In the genomic region with DNA sequence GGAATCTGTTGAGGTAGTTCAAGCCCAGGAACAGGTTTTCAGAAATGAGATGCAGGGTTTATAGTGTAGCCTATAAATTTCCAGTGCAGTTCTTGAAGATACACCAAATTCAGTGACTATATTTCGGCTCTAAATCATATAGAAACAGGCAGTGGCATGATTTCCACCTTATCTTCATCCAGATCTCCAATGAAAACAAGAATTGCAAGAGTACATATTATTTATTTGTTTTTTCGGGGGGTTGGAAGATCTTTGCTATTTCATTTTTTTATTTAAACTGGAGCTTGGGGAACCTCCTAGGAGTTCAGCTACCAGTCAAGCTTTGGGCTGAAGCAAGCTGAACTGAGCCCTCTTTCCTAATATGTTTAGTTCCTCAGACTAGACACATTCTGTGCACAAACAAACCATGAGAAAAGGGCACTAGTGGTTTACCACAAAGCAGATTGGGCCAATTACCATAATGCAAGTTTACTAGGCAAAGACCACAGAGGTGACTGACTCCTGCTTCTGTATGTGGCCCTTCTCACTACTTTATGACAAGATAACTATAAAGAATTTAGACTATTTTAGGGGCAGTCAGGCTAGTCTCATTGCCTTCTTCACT, we compare ENCODE assay signal across 13 cellular contexts.
DNase-seq lines count a peak whose midpoint lies in the region; ATAC-seq and TF ChIP-seq lines count a peak whose summit lies in the region.
"Had no signal": no experiment of that assay in that cellular context is flagged by ENCODE, and none has a peak within 500 bp of the region (broad histone marks: within the 10 kb centered on the region; RNA-seq: fewer than 3 reads in every experiment).

No MANE protein-coding gene starts in this region.

- H3K4me1 Mint-ChIP-seq in CD14-positive monocyte (peaks cover 80% of the 10 kb centered on the region), mesothelial cell of epicardium (peaks cover 40% of the 10 kb centered on the region)
- H3K4me1 Mint-ChIP-seq in activated CD8-positive, alpha-beta T cell treated with anti-CD3 and anti-CD28 coated beads, Interleukin-2, amount 10 ng/mL, durations not matched to agents 7 days and 5 days (ENCODE audit: low read depth), result peaks cover 3% of the 10 kb centered on the region
- H3K4me1 Mint-ChIP-seq: IgD-negative memory B cell had no signal

- no peaks in the 10 kb centered on the region for H3K9me3 ChIP-seq in vagina
- H3K9me3 ChIP-seq: thyroid gland had no signal

- H3K4me3 ChIP-seq in HFF-Myc (replicated peaks; ENCODE audit: low read depth, low read length), result no peak overlapping the region
- H3K4me3 ChIP-seq in vagina, result no peak overlapping the region
- H3K4me3 ChIP-seq: thyroid gland had no signal

- no peak for TF ChIP-seq POLR2A in vagina (IDR thresholded peaks at IDR 0.05)

- H3K9me3 Mint-ChIP-seq in CD14-positive monocyte (peaks cover 0 to 5% (median 0%) of the 10 kb centered on the region in 7 donors), mesothelial cell of epicardium (no peaks in the 10 kb centered on the region)
- H3K9me3 Mint-ChIP-seq in activated CD8-positive, alpha-beta T cell treated with anti-CD3 and anti-CD28 coated beads, Interleukin-2, amount 10 ng/mL, durations not matched to agents 7 days and 5 days (ENCODE audit: insufficient read depth), result no peaks in the 10 kb centered on the region
- H3K9me3 Mint-ChIP-seq: IgD-negative memory B cell had no signal

- POLR2A ChIA-PET in activated CD8-positive, alpha-beta T cell treated with anti-CD3 and anti-CD28 coated beads, Interleukin-2, amount 10 ng/mL, durations not matched to agents 7 days and 5 days (lab: Charles Lee), result no interaction called here

- H3K27me3 ChIP-seq in vagina, result no peaks in the 10 kb centered on the region
- H3K27me3 ChIP-seq: thyroid gland had no signal

- no peak for ATAC-seq in activated CD8-positive, alpha-beta T cell treated with anti-CD3 and anti-CD28 coated beads, Interleukin-2, amount 10 ng/mL, durations not matched to agents 7 days and 5 days

- no peak for TF ChIP-seq CTCF in CD14-positive monocyte (IDR thresholded peaks at IDR 0.05)
- TF ChIP-seq CTCF in HFF-Myc (IDR thresholded peaks at IDR 0.05; ENCODE audit: low read depth, low read length, missing control alignments), result no peak
- no peak for TF ChIP-seq CTCF in mesothelial cell of epicardium (IDR thresholded peaks at IDR 0.05; ENCODE audit: unreplicated experiment)
- no peak for TF ChIP-seq CTCF in vagina (IDR thresholded peaks at IDR 0.05)

- H3K27ac Mint-ChIP-seq in CD14-positive monocyte (peak overlapping the region; percentile 63 to 89 (median 75)), mesothelial cell of epicardium (peak overlapping the region; percentile 10)
- H3K27ac Mint-ChIP-seq in activated CD8-positive, alpha-beta T cell treated with anti-CD3 and anti-CD28 coated beads, Interleukin-2, amount 10 ng/mL, durations not matched to agents 7 days and 5 days, result no peak overlapping the region
- H3K27ac Mint-ChIP-seq: brain, IgD-negative memory B cell had no signal

- no peaks in the 10 kb centered on the region for H3K4me1 ChIP-seq in vagina
- H3K4me1 ChIP-seq: thyroid gland had no signal

- H3K36me3 Mint-ChIP-seq in CD14-positive monocyte, result peaks cover 4 to 7% of the 10 kb centered on the region in 2 donors
- H3K36me3 Mint-ChIP-seq in mesothelial cell of epicardium, result no peaks in the 10 kb centered on the region
- H3K36me3 Mint-ChIP-seq in activated CD8-positive, alpha-beta T cell treated with anti-CD3 and anti-CD28 coated beads, Interleukin-2, amount 10 ng/mL, durations not matched to agents 7 days and 5 days (ENCODE audit: low read depth), result no peaks in the 10 kb centered on the region
- H3K36me3 Mint-ChIP-seq: brain had no signal

- intact Hi-C loops in CD14-positive monocyte (cut with micrococcal nuclease) (loop anchor here (5.0 to 10.0 kb wide), 2 partner anchors 65 to 77 kb away; no protein-coding TSS in a partner anchor), posterior cingulate gyrus (cut with DNase I) (no loop called here), vagina (cut with DNase I) (no loop called here)

- H3K36me3 ChIP-seq in vagina, result no peaks in the 10 kb centered on the region
- H3K36me3 ChIP-seq: thyroid gland had no signal

- H3K27me3 Mint-ChIP-seq in CD14-positive monocyte (ENCODE audit: low read depth in 3 of 3) (peaks cover 0 to 2% (median 0%) of the 10 kb centered on the region in 3 donors), mesothelial cell of epicardium (ENCODE audit: low read depth) (no peaks in the 10 kb centered on the region)
- peaks cover 12% of the 10 kb centered on the region for H3K27me3 Mint-ChIP-seq in activated CD8-positive, alpha-beta T cell treated with anti-CD3 and anti-CD28 coated beads, Interleukin-2, amount 10 ng/mL, durations not matched to agents 7 days and 5 days (ENCODE audit: low read depth)

- no peak overlapping the region for H3K27ac ChIP-seq in vagina
- H3K27ac ChIP-seq: thyroid gland had no signal

- CTCF ChIA-PET in activated CD8-positive, alpha-beta T cell treated with anti-CD3 and anti-CD28 coated beads, Interleukin-2, amount 10 ng/mL, durations not matched to agents 7 days and 5 days (lab: Charles Lee), result interaction anchor here (1.2 kb wide), 1 partner anchor 70 kb away, joined by 3 read pairs; no protein-coding TSS in a partner anchor

- DNase-seq in CD14-positive monocyte (ENCODE audit: low spot score), result peak; percentile 54
- DNase-seq in HFF-Myc (ENCODE audit: extremely low read depth, low read depth), result peak; percentile 15
- DNase-seq in RPMI7951 (ENCODE audit: low read depth), result peak; percentile 38
- no peak for DNase-seq in mesothelial cell of epicardium (ENCODE audit: low spot score in 2 of 2, unreplicated experiment in 2 of 2)
- DNase-seq in activated CD8-positive, alpha-beta T cell treated with anti-CD3 and anti-CD28 coated beads, Interleukin-2, amount 10 ng/mL, durations not matched to agents 7 days and 5 days, result no peak
- no peak for DNase-seq in NCI-H2029 treated with DMSO at 0.1 percent for 48 hours (lab: John Stamatoyannopoulos, UW)
- DNase-seq in posterior cingulate gyrus, result no peak
- no peak for DNase-seq in vagina (ENCODE audit: extremely low spot score in 2 of 2)
- DNase-seq: midbrain, NCI-H2107, thyroid gland had no signal

- H3K4me3 Mint-ChIP-seq in CD14-positive monocyte (peak overlapping the region in 1 of 2 donors; percentile 69), mesothelial cell of epicardium (no peak overlapping the region)
- no peak overlapping the region for H3K4me3 Mint-ChIP-seq in activated CD8-positive, alpha-beta T cell treated with anti-CD3 and anti-CD28 coated beads, Interleukin-2, amount 10 ng/mL, durations not matched to agents 7 days and 5 days
- H3K4me3 Mint-ChIP-seq: brain, IgD-negative memory B cell had no signal

Comparison
In these comparisons a context has a peak if more than half of its experiments do, and no peak if none do; other contexts are left out.
1. DNase-seq: peak in CD14-positive monocyte (single experiment), HFF-Myc (single experiment) and RPMI7951 (single experiment); none in mesothelial cell of epicardium (0 of 2), activated CD8-positive, alpha-beta T cell treated with anti-CD3 and anti-CD28 coated beads, Interleukin-2, amount 10 ng/mL, durations not matched to agents 7 days and 5 days (single experiment), NCI-H2029 treated with DMSO at 0.1 percent for 48 hours (single experiment), posterior cingulate gyrus (0 of 10) and vagina (0 of 2).
2. intact Hi-C loops: an anchor here in CD14-positive monocyte (5.0 to 10.0 kb wide); none called in posterior cingulate gyrus and vagina.